19 cellular contexts compared by ENCODE assay signal in genomic region chr14:52349731-52350130, GRCh38. TPM values are rescaled to one million over a fixed set of nuclear protein-coding genes. Genes with fewer than 3 reads are reported as not detected.
DNase-seq lines count a peak whose midpoint lies in the region; ATAC-seq, FAIRE-seq and TF ChIP-seq lines count a peak whose summit lies in the region.
"Had no signal": no experiment of that assay in that cellular context is flagged by ENCODE, and none has a peak within 500 bp of the region (broad histone marks: within the 10 kb centered on the region; RNA-seq: fewer than 3 reads in every experiment).

No MANE protein-coding gene starts in this region.

- no peaks in the 10 kb centered on the region for H3K9me3 ChIP-seq in H1 (ENCODE audit: insufficient read depth in 2 of 2, low read depth in 1 of 2, low read length in 1 of 2)
- H3K9me3 ChIP-seq: ovary had no signal

- H3K36me3 ChIP-seq in H1 (ENCODE audit: control insufficient read depth in 2 of 4, insufficient read depth in 4 of 4, low read length in 3 of 4) = no peaks in the 10 kb centered on the region
- H3K36me3 ChIP-seq: cardiac muscle cell, ovary had no signal

- H3K79me1 ChIP-seq in H1 (ENCODE audit: low read depth, low read length) = no peaks in the 10 kb centered on the region

- peak; percentile 43 for ATAC-seq in stimulated activated naive CD8-positive, alpha-beta T cell treated with anti-CD3 and anti-CD28 coated beads, Interleukin-15, Interleukin-2, amounts not matched to agents 100 U/mL and 50 U/mL, for 24 hours

- H3K27me3 Mint-ChIP-seq in progenitor cell of endocrine pancreas = no peaks in the 10 kb centered on the region

- TF ChIP-seq POLR2A in H1 (IDR thresholded peaks at IDR 0.05; ENCODE audit: control extremely low read depth in 1 of 2, low read depth in 2 of 2, low read length in 2 of 2) = no peak

- H3K4me1 Mint-ChIP-seq in progenitor cell of endocrine pancreas (ENCODE audit: low read depth) = peaks cover 14% of the 10 kb centered on the region

- no peaks in the 10 kb centered on the region for H4K20me1 ChIP-seq in H1 (replicated peaks in 1 of 2; ENCODE audit: control insufficient read depth in 1 of 2, insufficient read depth in 2 of 2, low read length in 2 of 2)

- no peak overlapping the region for H2BK5ac ChIP-seq in H1 (ENCODE audit: low read depth, low read length)

- H3K23me2 ChIP-seq in H1 (ENCODE audit: low read depth, low read length) = 0 out of 2 replicates have a peak, but pooled peaks cover 2% of the 10 kb centered on the region

- no peak overlapping the region for H4K91ac ChIP-seq in H1 (replicated peaks; ENCODE audit: insufficient read length, low read length)

- TF ChIP-seq EP300 in H1 (IDR thresholded peaks at IDR 0.05; ENCODE audit: borderline replicate concordance in 1 of 2, low read depth in 2 of 2, low read length in 2 of 2) = no peak

- H3K18ac ChIP-seq in H1 (ENCODE audit: extremely low read depth, low read length) = no peak overlapping the region

- no peak overlapping the region for H3K4me2 ChIP-seq in H1 (ENCODE audit: insufficient read depth in 1 of 2, low read depth in 2 of 2, low read length in 2 of 2)
- H3K4me2 ChIP-seq: KMS-11 had no signal

- H2BK15ac ChIP-seq in H1 (ENCODE audit: low read length) = no peak overlapping the region

- H3K36me3 Mint-ChIP-seq in progenitor cell of endocrine pancreas (ENCODE audit: insufficient read depth) = no peaks in the 10 kb centered on the region

- CTCF ChIA-PET in H1 (lab: Charles Lee; ENCODE audit: partially characterized antibody) = interaction anchor here (0.5 to 1.0 kb wide), 2 partner anchors 28 to 675 kb away, joined by 3 read pairs; no protein-coding TSS in a partner anchor

- TF ChIP-seq RAD21 in H1 (IDR thresholded peaks at IDR 0.05 in 1 of 2, conservative IDR thresholded peaks at IDR 0.05 in 1 of 2; ENCODE audit: low read depth in 2 of 2, low read length in 2 of 2) = no peak

- no peak overlapping the region for H3K56ac ChIP-seq in H1 (replicated peaks; ENCODE audit: insufficient read length, low read depth, low read length)

- TF ChIP-seq CTCF in H1 (IDR thresholded peaks at IDR 0.05; ENCODE audit: control extremely low read depth in 1 of 3, insufficient read depth in 1 of 3, low read depth in 1 of 3, low read length in 3 of 3) = no peak
- no peak for TF ChIP-seq CTCF in progenitor cell of endocrine pancreas (IDR thresholded peaks at IDR 0.05; ENCODE audit: unreplicated experiment)

- H2BK20ac ChIP-seq in H1 (ENCODE audit: low read length) = no peak overlapping the region

- no peak overlapping the region for H4K8ac ChIP-seq in H1 (ENCODE audit: extremely low read depth, insufficient read depth, low read length)

- H3K14ac ChIP-seq in H1 (ENCODE audit: insufficient read length) = no peak overlapping the region

- WGBS in H1 (ENCODE audit: extremely low coverage in 1 of 2, insufficient coverage in 1 of 2, insufficient read length in 1 of 2, insufficient replicate concordance in 2 of 2, low coverage in 1 of 2, low lambda C conversion rate in 2 of 2, missing lambda C conversion rate in 1 of 2), 2 experiments = 85% methylated on average over 2 of the region's 2 CpGs; no CpG with 5 or more reads in 1 of the 2 experiments

- H3K23ac ChIP-seq in H1 (ENCODE audit: insufficient read length) = no peak overlapping the region

- FAIRE-seq in RCC 7860 (lab: Jason Lieb, UNC) (no peak), H1 (lab: Jason Lieb, UNC) (no peak)
- FAIRE-seq: small intestine had no signal

- H2AK5ac ChIP-seq in H1 (ENCODE audit: low read depth, low read length) = no peak overlapping the region

- H3K9ac ChIP-seq in H1 (replicated peaks in 1 of 4; ENCODE audit: extremely low read depth in 1 of 4, low read depth in 3 of 4, low read length in 3 of 4) = no peak overlapping the region
- H3K9ac ChIP-seq: KMS-11 had no signal

- H3K27me3 ChIP-seq in H1 (replicated peaks in 1 of 4; ENCODE audit: control insufficient read depth in 3 of 4, extremely low read depth in 1 of 4, insufficient read depth in 3 of 4, low read length in 3 of 4) = no peaks in the 10 kb centered on the region
- H3K27me3 ChIP-seq: cardiac muscle cell, ovary had no signal

- no peak overlapping the region for H2BK12ac ChIP-seq in H1 (ENCODE audit: low read depth, low read length)

- no peaks in the 10 kb centered on the region for H3K4me1 ChIP-seq in H1 (replicated peaks in 1 of 4; ENCODE audit: control insufficient read depth in 3 of 4, insufficient read depth in 4 of 4, low read length in 3 of 4)

- no peaks in the 10 kb centered on the region for H3K79me2 ChIP-seq in H1 (ENCODE audit: control insufficient read depth in 1 of 2, insufficient read depth in 2 of 2, low read length in 2 of 2)

- peaks cover under 1% of the 10 kb centered on the region for H3K9me3 Mint-ChIP-seq in progenitor cell of endocrine pancreas (ENCODE audit: low read depth)
- H3K9me3 Mint-ChIP-seq: H9 had no signal

- H3K27ac Mint-ChIP-seq in progenitor cell of endocrine pancreas = no peak overlapping the region
- H3K27ac Mint-ChIP-seq: activated naive CD4-positive, alpha-beta T cell treated with anti-CD3 and anti-CD28 coated beads, Interleukin-2, amount 50 U/mL, for 72 hours; H9 had no signal

- H3K4me3 Mint-ChIP-seq in progenitor cell of endocrine pancreas (ENCODE audit: low read depth) = no peak overlapping the region
- H3K4me3 Mint-ChIP-seq: H9 had no signal

- H2AFZ ChIP-seq in H1 (ENCODE audit: low read length) = 0 out of 2 replicates have a peak overlapping the region, but pooled peaks have one; percentile 30

- H3K4me3 ChIP-seq in H1 (ENCODE audit: extremely low read depth in 1 of 4, insufficient read depth in 2 of 4, low read depth in 3 of 4, low read length in 4 of 4) = no peak overlapping the region
- H3K4me3 ChIP-seq: cardiac muscle cell, ovary had no signal

- H2BK120ac ChIP-seq in H1 (replicated peaks; ENCODE audit: low read depth, low read length) = no peak overlapping the region

- POLR2A ChIA-PET in H1 (lab: Charles Lee; ENCODE audit: partially characterized antibody) = no interaction called here

- no peak overlapping the region for H4K5ac ChIP-seq in H1 (ENCODE audit: insufficient read length, low read depth, low read length)

- no peak overlapping the region for H3K27ac ChIP-seq in H1 (ENCODE audit: low read depth, low read length)
- H3K27ac ChIP-seq: cardiac muscle cell, KMS-11, ovary had no signal

- H3K4ac ChIP-seq in H1 (replicated peaks; ENCODE audit: insufficient read length, low read depth, low read length) = no peak overlapping the region

- peak; percentile 17 for DNase-seq in activated naive CD4-positive, alpha-beta T cell treated with Interleukin-2 at 50 U/mL for 16 hours
- no peak for DNase-seq in activated naive CD4-positive, alpha-beta T cell (lab: John Stamatoyannopoulos, UW)
- DNase-seq in RCC 7860 (ENCODE audit: low spot score) (peak; percentile 50), H1 (ENCODE audit: low read depth in 1 of 2, low spot score in 2 of 2) (no peak), progenitor cell of endocrine pancreas (ENCODE audit: low spot score, unreplicated experiment) (no peak), GM03348 (ENCODE audit: low spot score) (no peak), NCI-H526 treated with DMSO at 0.1 percent for 48 hours (lab: John Stamatoyannopoulos, UW) (no peak)
- DNase-seq in stimulated activated naive CD8-positive, alpha-beta T cell treated with anti-CD3 and anti-CD28 coated beads, Interleukin-15, Interleukin-2, amounts not matched to agents 100 U/mL and 50 U/mL, for 24 hours = no peak
- DNase-seq: activated CD4-positive, alpha-beta T cell treated with anti-CD3 and anti-CD28 coated beads, Interleukin-2, amount 50 U/mL, for 4 hours; foreskin melanocyte; H9; midbrain; NCI-H1694 treated with DMSO at 0.1 percent for 48 hours; NCI-H510A treated with DMSO at 0.1 percent for 48 hours; ovary; small intestine had no signal

TF ChIP-seq in H1, 55 proteins besides CTCF, POLR2A, EP300 and RAD21:
- TF ChIP-seq MAX (IDR thresholded peaks at IDR 0.05) (no peak), RXRA (IDR thresholded peaks at IDR 0.05; ENCODE audit: insufficient read depth, low read depth, low read length) (no peak), SIN3A (conservative IDR thresholded peaks at IDR 0.05 in 1 of 2, IDR thresholded peaks at IDR 0.05 in 1 of 2; ENCODE audit: low read depth in 1 of 2, low read length in 2 of 2) (no peak), TAF1 (IDR thresholded peaks at IDR 0.05; ENCODE audit: low read depth, low read length) (no peak), CTBP2 (IDR thresholded peaks at IDR 0.05; ENCODE audit: borderline replicate concordance, insufficient read depth, insufficient read length, low read length) (no peak), FOSL1 (IDR thresholded peaks at IDR 0.05; ENCODE audit: insufficient read depth, low read depth, low read length) (no peak), HDAC2 (IDR thresholded peaks at IDR 0.05; ENCODE audit: borderline replicate concordance in 1 of 2, low read depth in 2 of 2, low read length in 2 of 2) (no peak), BACH1 (IDR thresholded peaks at IDR 0.05; ENCODE audit: low read length) (no peak), RNF2 (IDR thresholded peaks at IDR 0.05; ENCODE audit: borderline replicate concordance, low read depth, low read length, missing control alignments, poor library complexity, severe bottlenecking) (no peak), RBBP5 (IDR thresholded peaks at IDR 0.05; ENCODE audit: borderline replicate concordance, low read depth, low read length) (no peak), EZH2 (IDR thresholded peaks at IDR 0.05; ENCODE audit: low read depth, low read length, severe bottlenecking) (no peak), POU5F1 (IDR thresholded peaks at IDR 0.05; ENCODE audit: low read depth, low read length) (no peak), POLR2AphosphoS5 (IDR thresholded peaks at IDR 0.05; ENCODE audit: low read depth, low read length) (no peak), RFX5 (IDR thresholded peaks at IDR 0.05; ENCODE audit: borderline replicate concordance, low read depth, low read length) (no peak)

RNA-seq across cellular contexts. Expression of gene PTGER2, which starts 35.6 kb away (rescaled TPM):
- total RNA-seq in H1 (2021; fragmentation: NEBNext Ultra II Directional; extraction: Animal tissue kit (Norgen Biotek cat#: 25700)) = 1.2 TPM in 2 replicates
- polyA plus RNA-seq in H1 (2011; rRNA removed) = 1.2 and 1.4 TPM in 2 replicates
- 0.84 TPM for polyA plus RNA-seq in H1 (2011; cell fraction: cytosol; rRNA removed)
- 0.68 TPM for polyA plus RNA-seq in H1 (2011; cell fraction: nucleus; rRNA removed)
- 0.64 to 1.9 TPM (median 0.91 TPM) in 4 replicates for polyA plus RNA-seq in H1 (2012, experiment 1 of 2)
- polyA plus RNA-seq in H1 (2012, experiment 2 of 2) = 0.41 TPM
- 0.85 TPM for polyA plus RNA-seq in H1 (2013, experiment 1 of 2)
- 0.99 TPM for polyA plus RNA-seq in H1 (2013, experiment 2 of 2)
- polyA minus RNA-seq in H1 (2011; rRNA and poly(A)+ RNA removed) = 0.50 and 0.85 TPM in 2 replicates
- polyA minus RNA-seq in H1 (2011; cell fraction: cytosol; rRNA and poly(A)+ RNA removed) = 1.4 TPM
- 0.90 TPM for polyA minus RNA-seq in H1 (2011; cell fraction: nucleus; rRNA and poly(A)+ RNA removed)
- 1.00 and 1.1 TPM in 2 replicates for total RNA-seq in progenitor cell of endocrine pancreas
- total RNA-seq: cardiac muscle cell had no signal
- polyA plus RNA-seq: cardiac muscle cell had no signal

Comparison
In these comparisons a context has a peak if more than half of its experiments do, and no peak if none do; other contexts are left out.
1. DNase-seq: peak in activated naive CD4-positive, alpha-beta T cell treated with Interleukin-2 at 50 U/mL for 16 hours (single experiment) and RCC 7860 (single experiment); none in activated naive CD4-positive, alpha-beta T cell (0 of 4), H1 (0 of 2), stimulated activated naive CD8-positive, alpha-beta T cell treated with anti-CD3 and anti-CD28 coated beads, Interleukin-15, Interleukin-2, amounts not matched to agents 100 U/mL and 50 U/mL, for 24 hours (single experiment), progenitor cell of endocrine pancreas (single experiment), GM03348 (single experiment) and NCI-H526 treated with DMSO at 0.1 percent for 48 hours (single experiment).